In genomic region chr3:18752273-18752934, GRCh38 we compare ENCODE assay signal across 23 cellular contexts.
"Had no signal": no experiment of that assay in that cellular context is flagged by ENCODE, and none has a peak within 500 bp of the region (broad histone marks: within the 10 kb centered on the region; RNA-seq: fewer than 3 reads in every experiment).

No MANE protein-coding gene starts in this region.

- H3K4me1 Mint-ChIP-seq: memory B cell, nephron had no signal

- H3K36me3 Mint-ChIP-seq: memory B cell had no signal

- H3K4me3 Mint-ChIP-seq: dendritic cell treated with granulocyte-macrophage colony-stimulating factor and Interleukin-4, amounts not matched to agents 40 ng/mL and 50 ng/mL, for 4 days; effector memory CD8-positive, alpha-beta T cell; memory B cell; nephron had no signal

- DNase-seq: activated CD8-positive, alpha-beta memory T cell treated with anti-CD3 and anti-CD28 coated beads for 24 hours; activated gamma-delta T cell; effector memory CD8-positive, alpha-beta T cell; foreskin melanocyte; head of caudate nucleus; kidney glomerular epithelial cell; left ventricle myocardium superior; mucosa of descending colon; occipital lobe; small intestine; stimulated activated CD4-positive, alpha-beta T cell treated with anti-CD3 and anti-CD28 coated beads, Interleukin-4, amount 100 ng/mL, for 4 hours; stimulated activated CD8-positive, alpha-beta memory T cell treated with anti-CD3 and anti-CD28 coated beads, Interleukin-4, amount 100 ng/mL, for 48 hours; stomach; SW 1271; T-helper 9 cell; testis; upper lobe of left lung had no signal

- H3K4me3 ChIP-seq: mucosa of descending colon, right atrium auricular region, SJSA1, stomach, testis, upper lobe of left lung had no signal

- H3K9me3 Mint-ChIP-seq: dendritic cell treated with granulocyte-macrophage colony-stimulating factor and Interleukin-4, amounts not matched to agents 40 ng/mL and 50 ng/mL, for 4 days; effector memory CD8-positive, alpha-beta T cell; memory B cell; nephron had no signal

- H3K27ac Mint-ChIP-seq: dendritic cell treated with granulocyte-macrophage colony-stimulating factor and Interleukin-4, amounts not matched to agents 40 ng/mL and 50 ng/mL, for 4 days; memory B cell; nephron; progenitor cell of endocrine pancreas had no signal

- H3K36me3 ChIP-seq: right atrium auricular region, SJSA1, stomach, upper lobe of left lung had no signal

- H3K27me3 ChIP-seq: right atrium auricular region, SJSA1, stomach, testis, upper lobe of left lung had no signal

- H3K27me3 Mint-ChIP-seq: dendritic cell treated with granulocyte-macrophage colony-stimulating factor and Interleukin-4, amounts not matched to agents 40 ng/mL and 50 ng/mL, for 4 days; effector memory CD8-positive, alpha-beta T cell; memory B cell; progenitor cell of endocrine pancreas had no signal

- H3K27ac ChIP-seq: right atrium auricular region, SJSA1, stomach, testis, upper lobe of left lung had no signal

- ATAC-seq: effector memory CD8-positive, alpha-beta T cell; left ventricle myocardium superior; mucosa of descending colon had no signal

- H3K9me3 ChIP-seq: mucosa of descending colon, right atrium auricular region, SJSA1, stomach, testis, upper lobe of left lung had no signal
